8 cellular contexts compared by ENCODE assay signal in the genomic region with DNA sequence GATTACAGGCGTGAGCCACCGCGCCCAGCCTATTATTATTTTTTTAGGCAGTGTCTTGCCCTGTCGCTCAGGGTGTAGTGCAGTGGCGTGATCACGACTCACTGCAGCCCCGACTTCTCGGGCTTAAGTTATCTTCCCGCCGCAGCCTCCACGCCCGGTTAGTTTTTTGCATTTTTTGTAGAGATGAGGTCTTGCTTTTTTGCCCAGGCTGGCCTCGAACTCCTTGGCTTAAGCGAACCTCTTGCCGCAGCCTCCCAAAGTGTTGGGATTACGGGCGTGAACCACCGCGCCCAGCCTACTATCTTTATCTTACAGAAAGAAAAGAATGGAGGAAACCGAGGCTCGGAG. TPM values are rescaled to one million over a fixed set of nuclear protein-coding genes. Genes with fewer than 3 reads are reported as not detected.
DNase-seq lines count a peak whose midpoint lies in the region; ATAC-seq and TF ChIP-seq lines count a peak whose summit lies in the region.

No MANE protein-coding gene starts in this region.

- peak overlapping the region; percentile 90 to 95 for H3K4me3 Mint-ChIP-seq in CD14-positive monocyte
- H3K4me3 Mint-ChIP-seq in natural killer cell treated with Interleukin-12 subunit alpha and Interleukin-12 subunit beta and Interleukin-15 and Interleukin-18, amount 100 ng/mL, for 72 hours = peak overlapping the region; percentile 93

- peaks cover 10% of the 10 kb centered on the region; the same call in 1 of the 2 replicates for H3K36me3 ChIP-seq in KOPT-K1 (ENCODE audit: insufficient read depth, low read length)
- no peaks in the 10 kb centered on the region for H3K36me3 ChIP-seq in colonic mucosa

- H3K9me3 ChIP-seq in KOPT-K1 (ENCODE audit: insufficient read depth, low read length, poor library complexity, severe bottlenecking) = no peaks in the 10 kb centered on the region
- H3K9me3 ChIP-seq in colonic mucosa = no peaks in the 10 kb centered on the region

- no peaks in the 10 kb centered on the region for H3K27me3 Mint-ChIP-seq in CD14-positive monocyte (ENCODE audit: low read depth in 3 of 3)
- H3K27me3 Mint-ChIP-seq in natural killer cell treated with Interleukin-12 subunit alpha and Interleukin-12 subunit beta and Interleukin-15 and Interleukin-18, amount 100 ng/mL, for 72 hours = no peaks in the 10 kb centered on the region

- TF ChIP-seq CTCF in CD14-positive monocyte (IDR thresholded peaks at IDR 0.05) (no peak), colonic mucosa (IDR thresholded peaks at IDR 0.05) (no peak)

- H3K9me3 Mint-ChIP-seq in CD14-positive monocyte = peaks cover 0 to under 1% (median 0%) of the 10 kb centered on the region in 7 donors
- H3K9me3 Mint-ChIP-seq in natural killer cell treated with Interleukin-12 subunit alpha and Interleukin-12 subunit beta and Interleukin-15 and Interleukin-18, amount 100 ng/mL, for 72 hours = no peaks in the 10 kb centered on the region

- H3K27ac ChIP-seq in KOPT-K1 (ENCODE audit: low read depth, low read length, poor library complexity, severe bottlenecking) (peak overlapping the region; percentile 78), colonic mucosa (peak overlapping the region; percentile 96)

- H3K4me1 ChIP-seq in colonic mucosa = peaks cover 5% of the 10 kb centered on the region

- H3K4me3 ChIP-seq in colonic mucosa = peak overlapping the region; percentile 98

- intact Hi-C loops in CD14-positive monocyte (cut with micrococcal nuclease) = loop anchor here in 1 of 2 donors (5.0 kb wide), 1 partner anchor 36 kb away; a partner anchor contains a TSS
- intact Hi-C loops in colonic mucosa (cut with DNase I) = no loop called here

- H3K36me3 Mint-ChIP-seq in CD14-positive monocyte = peaks cover 4 to 7% of the 10 kb centered on the region in 2 donors
- H3K36me3 Mint-ChIP-seq in natural killer cell treated with Interleukin-12 subunit alpha and Interleukin-12 subunit beta and Interleukin-15 and Interleukin-18, amount 100 ng/mL, for 72 hours = peaks cover 6% of the 10 kb centered on the region

- peak overlapping the region; percentile 94 to 98 (median 96) for H3K27ac Mint-ChIP-seq in CD14-positive monocyte
- peak overlapping the region; percentile 92 to 98 for H3K27ac Mint-ChIP-seq in natural killer cell treated with Interleukin-12 subunit alpha and Interleukin-12 subunit beta and Interleukin-15 and Interleukin-18, amount 100 ng/mL, for 72 hours

- H3K4me1 Mint-ChIP-seq in CD14-positive monocyte = peaks cover 21% of the 10 kb centered on the region
- H3K4me1 Mint-ChIP-seq in natural killer cell treated with Interleukin-12 subunit alpha and Interleukin-12 subunit beta and Interleukin-15 and Interleukin-18, amount 100 ng/mL, for 72 hours (ENCODE audit: low read depth in 2 of 2) = peaks cover 31 to 34% of the 10 kb centered on the region in 2 donors

- H3K9ac ChIP-seq in colonic mucosa (ENCODE audit: low read depth in 2 of 2, low read length in 2 of 2) = peak overlapping the region; percentile 97

- DNase-seq in CD14-positive monocyte (ENCODE audit: low spot score) = no peak
- DNase-seq in colonic mucosa = no peak
- peak; percentile 61 for DNase-seq in natural killer cell treated with Interleukin-12 subunit alpha and Interleukin-12 subunit beta and Interleukin-15 and Interleukin-18, amount 100 ng/mL, for 72 hours (ENCODE audit: low spot score)
- no peak for DNase-seq in left lobe of liver (ENCODE audit: low spot score)

- no peak for ATAC-seq in natural killer cell treated with Interleukin-12 subunit alpha and Interleukin-12 subunit beta and Interleukin-15 and Interleukin-18, amount 100 ng/mL, for 72 hours
- ATAC-seq in HG02588 (IDR thresholded peaks at IDR 0.05; ENCODE audit: unreplicated experiment) = no peak
- no peak for ATAC-seq in HG03045 (IDR thresholded peaks at IDR 0.05; ENCODE audit: unreplicated experiment)
- no peak for ATAC-seq in left lobe of liver
- no peak for ATAC-seq in GM21360 (IDR thresholded peaks at IDR 0.05; ENCODE audit: unreplicated experiment)

- H3K27me3 ChIP-seq in colonic mucosa = no peaks in the 10 kb centered on the region

RNA-seq across cellular contexts. Expression of a gene that starts 0.5 kb away (rescaled TPM):
- polyA plus RNA-seq in CD14-positive monocyte = 10 to 100 TPM; 28.8 to 41.9 TPM
- total RNA-seq in colonic mucosa (10 to 100 TPM; 81.5 to 82.3 TPM), left lobe of liver (79.1 TPM)
- total RNA-seq in natural killer cell treated with Interleukin-12 subunit alpha and Interleukin-12 subunit beta and Interleukin-15 and Interleukin-18, amount 100 ng/mL, for 72 hours = 100 to 1,000 TPM; 107 to 135 TPM

RNA-seq across cellular contexts. Expression of a gene that starts 8.8 kb away (rescaled TPM):
- 100 to 1,000 TPM; 201 to 259 TPM for polyA plus RNA-seq in CD14-positive monocyte
- 1,000 to 10,000 TPM in 1 of 2 donors, 100 to 1,000 TPM in 1; 782 to 1,047 TPM for total RNA-seq in colonic mucosa
- total RNA-seq in natural killer cell treated with Interleukin-12 subunit alpha and Interleukin-12 subunit beta and Interleukin-15 and Interleukin-18, amount 100 ng/mL, for 72 hours = 1,000 to 10,000 TPM; 1,014 to 1,216 TPM
- total RNA-seq in left lobe of liver = 449 TPM

RNA-seq across cellular contexts. Expression of a gene that starts 36.0 kb away (rescaled TPM):
- 1 to 10 TPM in 1 of 2 donors, under 1 TPM in 1; 0.73 to 2.4 TPM for polyA plus RNA-seq in CD14-positive monocyte
- total RNA-seq in colonic mucosa = 10 to 100 TPM; 39.6 to 41.7 TPM
- total RNA-seq in natural killer cell treated with Interleukin-12 subunit alpha and Interleukin-12 subunit beta and Interleukin-15 and Interleukin-18, amount 100 ng/mL, for 72 hours = 10 to 100 TPM; 51.3 to 76.7 TPM
- 34.8 TPM for total RNA-seq in left lobe of liver
